3 cellular contexts compared by ENCODE assay signal in genomic region chr2:213419980-213420379, GRCh38.
"Had no signal": no experiment of that assay in that cellular context is flagged by ENCODE, and none has a peak within 500 bp of the region (broad histone marks: within the 10 kb centered on the region; RNA-seq: fewer than 3 reads in every experiment).

No MANE protein-coding gene starts in this region.

- H3K4me3 ChIP-seq: GM12878 had no signal

- DNase-seq: GDM1, GF-D8 had no signal
